17 cellular contexts compared by ENCODE assay signal in genomic region chr11:61765550-61766253, GRCh38.
"Had no signal": no experiment of that assay in that cellular context is flagged by ENCODE, and none has a peak within 500 bp of the region (broad histone marks: within the 10 kb centered on the region; RNA-seq: fewer than 3 reads in every experiment).

No MANE protein-coding gene starts in this region.

- H3K27ac ChIP-seq: coronary artery, left ventricle myocardium inferior, sigmoid colon, tibial nerve had no signal

- ATAC-seq: activated CD8-positive, alpha-beta memory T cell treated with anti-CD3 and anti-CD28 coated beads, Interleukin-2, amount 10 ng/mL, durations not matched to agents 7 days and 5 days; activated T-helper 17 cell treated with anti-CD3 and anti-CD28 coated beads, Interleukin-2, amount 50 U/mL, for 72 hours; stimulated activated effector memory CD8-positive, alpha-beta T cell treated with anti-CD3 and anti-CD28 coated beads, Interleukin-12 subunit alpha, Interleukin-12 subunit beta, amount 100 ng/mL, for 72 hours had no signal

- H3K4me1 ChIP-seq: sigmoid colon had no signal

- DNase-seq: activated CD4-positive, alpha-beta memory T cell treated with anti-CD3 and anti-CD28 coated beads, Interleukin-2, amount 10 ng/mL, durations not matched to agents 7 days and 5 days; activated CD4-positive, alpha-beta T cell treated with anti-CD3 and anti-CD28 coated beads for 48 hours; activated CD4-positive, CD25-positive, alpha-beta regulatory T cell; activated CD8-positive, alpha-beta memory T cell treated with anti-CD3 and anti-CD28 coated beads, Interleukin-2, amount 10 ng/mL, durations not matched to agents 7 days and 5 days; activated naive CD4-positive, alpha-beta T cell; activated naive CD8-positive, alpha-beta T cell treated with anti-CD3 and anti-CD28 coated beads, Interleukin-2, amount 10 ng/mL, durations not matched to agents 7 days and 5 days; activated T-cell treated with anti-CD3 and anti-CD28 coated beads, Interleukin-2, amount 50 U/mL, for 1 hour; left ventricle myocardium inferior; mesendoderm; natural killer cell; sigmoid colon; stimulated activated CD4-positive, alpha-beta T cell treated with anti-CD3 and anti-CD28 coated beads, Interleukin-4, amount 100 ng/mL, for 24 hours; T1000 had no signal

- H3K4me3 ChIP-seq: coronary artery, left ventricle myocardium inferior, sigmoid colon, tibial nerve had no signal

- H3K9me3 ChIP-seq: left ventricle myocardium inferior, sigmoid colon, tibial nerve had no signal

- H3K36me3 ChIP-seq: left ventricle myocardium inferior, sigmoid colon, tibial nerve had no signal

- H3K27me3 ChIP-seq: tibial nerve had no signal
